ENCODE assay signal across 7 cellular contexts in genomic region chr2:19990416-19990728, GRCh38. TPM values are rescaled to one million over a fixed set of nuclear protein-coding genes. Genes with fewer than 3 reads are reported as not detected.
DNase-seq lines count a peak whose midpoint lies in the region; ATAC-seq, FAIRE-seq and TF ChIP-seq lines count a peak whose summit lies in the region.

No MANE protein-coding gene starts in this region.

- H3K27ac ChIP-seq in HUES6 (ENCODE audit: low read depth, low read length) (0 out of 2 replicates have a peak overlapping the region, but pooled peaks have one; percentile 2), keratinocyte (ENCODE audit: control insufficient read depth, insufficient read depth, low read length) (no peak overlapping the region), stomach (peak overlapping the region; percentile 64 to 85 (median 69))

- H3K27me3 ChIP-seq in HUES6 (ENCODE audit: control insufficient read depth, insufficient read depth, low read length) = no peaks in the 10 kb centered on the region
- H3K27me3 ChIP-seq in keratinocyte (ENCODE audit: control insufficient read depth, extremely low read depth, insufficient read depth, low read length) = no peaks in the 10 kb centered on the region
- peaks cover 0 to 3% (median 0%) of the 10 kb centered on the region in 3 donors for H3K27me3 ChIP-seq in stomach

- peaks cover 19% of the 10 kb centered on the region for H3K27me3 Mint-ChIP-seq in activated naive CD8-positive, alpha-beta T cell treated with anti-CD3 and anti-CD28 coated beads, Interleukin-2, amount 50 U/mL, for 24 hours

- H3K4me1 ChIP-seq in HUES6 (ENCODE audit: control insufficient read depth, insufficient read depth, low read length) = peaks cover 9% of the 10 kb centered on the region
- H3K4me1 ChIP-seq in keratinocyte (ENCODE audit: control insufficient read depth, extremely low read depth, insufficient read depth, low read length) = peaks cover 15% of the 10 kb centered on the region
- H3K4me1 ChIP-seq in stomach = peaks cover 5 to 29% (median 20%) of the 10 kb centered on the region in 4 donors

- H3K36me3 Mint-ChIP-seq in activated naive CD8-positive, alpha-beta T cell treated with anti-CD3 and anti-CD28 coated beads, Interleukin-2, amount 50 U/mL, for 24 hours (ENCODE audit: low read depth) = peaks cover 19% of the 10 kb centered on the region

- dilution Hi-C loops in keratinocyte (cut with MboI; ENCODE audit: extremely low pct_ligation_motif_present, low sequenced_read_pairs) = no loop called here

- intact Hi-C loops in stomach (cut with DNase I; ENCODE audit: low total_unique reads) = no loop called here

- H3K27ac Mint-ChIP-seq in activated naive CD8-positive, alpha-beta T cell treated with anti-CD3 and anti-CD28 coated beads, Interleukin-2, amount 50 U/mL, for 24 hours = peak overlapping the region; percentile 77

- 12 to 22% (median 14%) methylated on average over 10 of the region's 10 CpGs for WGBS in stomach, 5 donors

- H3K9me3 ChIP-seq in HUES6 (ENCODE audit: control insufficient read depth, insufficient read depth, low read depth, low read length) (no peaks in the 10 kb centered on the region), keratinocyte (ENCODE audit: control insufficient read depth, low read depth, low read length) (no peaks in the 10 kb centered on the region), stomach (no peaks in the 10 kb centered on the region)

- H3K4me3 ChIP-seq in HUES6 (ENCODE audit: low read depth, low read length) (peak overlapping the region; percentile 76), keratinocyte (ENCODE audit: control insufficient read depth in 2 of 3, extremely low read depth in 1 of 3, insufficient read depth in 2 of 3, low read depth in 1 of 3, low read length in 3 of 3) (peak overlapping the region; percentile 57 to 90 (median 88)), stomach (peak overlapping the region; percentile 69 to 99 (median 84))

- no peaks in the 10 kb centered on the region for H4K20me1 ChIP-seq in keratinocyte (ENCODE audit: control insufficient read depth, extremely low read depth, insufficient read depth, low read length)

- DNase-seq in activated naive CD8-positive, alpha-beta T cell treated with anti-CD3 and anti-CD28 coated beads, Interleukin-2, amount 50 U/mL, for 24 hours = no peak
- no peak for DNase-seq in keratinocyte (ENCODE audit: low read depth, low spot score)
- no peak for DNase-seq in stomach

- H3K36me3 ChIP-seq in HUES6 (ENCODE audit: control insufficient read depth, insufficient read depth, low read length) = no peaks in the 10 kb centered on the region
- no peaks in the 10 kb centered on the region for H3K36me3 ChIP-seq in keratinocyte (ENCODE audit: control insufficient read depth in 2 of 2, extremely low read depth in 1 of 2, insufficient read depth in 2 of 2, low read length in 2 of 2)
- H3K36me3 ChIP-seq in stomach = peaks cover 0 to 4% (median 0%) of the 10 kb centered on the region in 4 donors

- peaks cover 5% of the 10 kb centered on the region for H3K79me2 ChIP-seq in keratinocyte (ENCODE audit: control insufficient read depth, insufficient read depth, low read length)

- TF ChIP-seq CTCF in keratinocyte (optimal IDR thresholded peaks at IDR 0.05 in 1 of 3, IDR thresholded peaks at IDR 0.05 in 1 of 3, conservative IDR thresholded peaks at IDR 0.05 in 1 of 3; ENCODE audit: extremely low read depth in 1 of 3, insufficient read depth in 2 of 3, low read length in 3 of 3) = no peak
- TF ChIP-seq CTCF in stomach (IDR thresholded peaks at IDR 0.05) = peak in 1 of 7 experiments; percentile 2

- TF ChIP-seq EP300 in stomach (IDR thresholded peaks at IDR 0.05) = no peak

- no peak for TF ChIP-seq POLR2A in stomach (IDR thresholded peaks at IDR 0.05)

- H3K4me2 ChIP-seq in keratinocyte (ENCODE audit: control insufficient read depth, extremely low read depth, insufficient read depth, low read depth, low read length) = peak overlapping the region; percentile 89

- no peak for ATAC-seq in activated naive CD8-positive, alpha-beta T cell treated with anti-CD3 and anti-CD28 coated beads, Interleukin-2, amount 50 U/mL, for 24 hours
- no peak for ATAC-seq in HG03280 (IDR thresholded peaks at IDR 0.05; ENCODE audit: unreplicated experiment)
- no peak for ATAC-seq in HG02885 (IDR thresholded peaks at IDR 0.05; ENCODE audit: poor library complexity, unreplicated experiment)
- no peak for ATAC-seq in HG03095 (IDR thresholded peaks at IDR 0.05; ENCODE audit: unreplicated experiment)

- peak overlapping the region; percentile 31 for H3K9ac ChIP-seq in HUES6 (ENCODE audit: low read length)
- peak overlapping the region; percentile 67 for H3K9ac ChIP-seq in keratinocyte (ENCODE audit: control insufficient read depth, extremely low read depth, insufficient read depth, low read length)

- no peak for FAIRE-seq in keratinocyte (lab: Jason Lieb, UNC)

- H3K9me3 Mint-ChIP-seq in activated naive CD8-positive, alpha-beta T cell treated with anti-CD3 and anti-CD28 coated beads, Interleukin-2, amount 50 U/mL, for 24 hours = no peaks in the 10 kb centered on the region

- no peaks in the 10 kb centered on the region for H3K9me1 ChIP-seq in keratinocyte (ENCODE audit: control insufficient read depth, extremely low read depth, insufficient read depth, low read length)

- H2AFZ ChIP-seq in keratinocyte (ENCODE audit: control insufficient read depth, low read length) = peak overlapping the region; percentile 98

- H3K4me1 Mint-ChIP-seq in activated naive CD8-positive, alpha-beta T cell treated with anti-CD3 and anti-CD28 coated beads, Interleukin-2, amount 50 U/mL, for 24 hours = peaks cover 32% of the 10 kb centered on the region

- H3K4me3 Mint-ChIP-seq in activated naive CD8-positive, alpha-beta T cell treated with anti-CD3 and anti-CD28 coated beads, Interleukin-2, amount 50 U/mL, for 24 hours = peak overlapping the region; percentile 88

RNA-seq across cellular contexts. Expression of gene WDR35, which starts 0.5 kb away (rescaled TPM):
- polyA plus RNA-seq in keratinocyte (4.7 to 8.8 TPM (median 5.4 TPM) in 3 replicates), stomach (1 to 10 TPM; 1.7 to 2.3 (median 2.1) TPM)
- 4.2 TPM for polyA plus RNA-seq in keratinocyte (2011; ENCODE audit: low read depth)
- polyA plus RNA-seq in keratinocyte (2011; cell fraction: cytosol; rRNA removed) = 2.5 and 4.3 TPM in 2 replicates
- polyA plus RNA-seq in keratinocyte (2011; cell fraction: nucleus; rRNA removed) = 9.5 and 12.2 TPM in 2 replicates
- polyA plus RNA-seq in keratinocyte (2012; ENCODE audit: low replicate concordance) = 2.0 and 4.9 TPM in 2 replicates
- polyA minus RNA-seq in keratinocyte = 3.1 to 11.5 TPM (median 4.7 TPM) in 3 replicates
- polyA minus RNA-seq in keratinocyte (2011; cell fraction: cytosol; rRNA and poly(A)+ RNA removed) = 4.4 TPM
- polyA minus RNA-seq in keratinocyte (2011; cell fraction: nucleus; rRNA and poly(A)+ RNA removed) = 8.9 and 13.9 TPM in 2 replicates
- total RNA-seq in stomach = 10 to 100 TPM in 2 of 5 donors, 1 to 10 TPM in 2, under 1 TPM in 1; under 0.01 to 28.3 (median 8.9) TPM

RNA-seq across cellular contexts. Expression of gene MATN3, which starts 22.1 kb away (rescaled TPM):
- polyA plus RNA-seq in keratinocyte (0.81 to 2.4 TPM (median 1.4 TPM) in 3 replicates), stomach (under 1 TPM in 2 of 3 donors, not detected in 1; 0.53 to 0.87 TPM)
- polyA plus RNA-seq in keratinocyte (2011; ENCODE audit: low read depth) = not detected
- polyA plus RNA-seq in keratinocyte (2011; cell fraction: cytosol; rRNA removed) = 0.51 and 0.56 TPM in 2 replicates
- polyA plus RNA-seq in keratinocyte (2011; cell fraction: nucleus; rRNA removed) = 1.7 and 2.5 TPM in 2 replicates
- polyA plus RNA-seq in keratinocyte (2012; ENCODE audit: low replicate concordance) = 0.14 and 1.6 TPM in 2 replicates
- polyA minus RNA-seq in keratinocyte = 0.26 to 0.93 TPM (median 0.56 TPM) in 3 replicates
- not detected for polyA minus RNA-seq in keratinocyte (2011; cell fraction: cytosol; rRNA and poly(A)+ RNA removed)
- polyA minus RNA-seq in keratinocyte (2011; cell fraction: nucleus; rRNA and poly(A)+ RNA removed) = 0.42 and 0.78 TPM in 2 replicates
- 1 to 10 TPM in 2 of 5 donors, under 1 TPM in 1, not detected in 2; 0.58 to 7.0 (median 1.2) TPM for total RNA-seq in stomach
